2 cellular contexts compared by ENCODE assay signal in the genomic region with DNA sequence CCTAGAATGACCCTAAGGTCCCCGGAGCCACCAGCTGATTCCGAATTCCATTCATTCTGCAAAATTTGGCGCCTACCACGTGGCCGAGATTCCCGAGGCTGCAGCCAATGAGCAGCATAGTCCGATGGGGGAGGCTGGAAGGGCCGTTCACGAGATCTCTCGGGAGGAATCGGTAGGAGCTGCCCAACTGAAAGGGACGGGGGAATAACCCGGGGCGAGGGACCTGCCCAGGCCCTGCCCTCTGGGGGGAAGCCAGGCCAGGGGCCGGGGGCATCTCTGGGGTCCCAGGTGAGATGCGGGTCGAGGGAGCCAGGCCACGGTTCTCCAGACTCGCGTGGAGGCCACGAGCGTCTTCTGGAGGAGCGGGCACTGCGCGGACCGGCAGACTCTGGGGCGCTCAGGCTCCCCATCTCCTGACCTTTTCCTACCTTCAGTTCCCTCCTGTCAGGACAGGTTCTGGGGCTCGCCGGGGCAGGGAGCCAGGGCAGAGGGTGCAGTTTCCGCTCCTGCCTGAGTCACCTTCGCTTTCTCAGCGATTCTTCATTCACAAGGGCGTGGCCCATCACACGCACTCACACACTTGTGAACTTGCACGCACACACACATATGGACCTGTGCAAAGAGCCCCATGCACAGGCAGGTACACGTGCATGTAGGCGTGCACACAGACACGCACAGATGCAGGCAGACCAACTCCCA.
TF ChIP-seq lines count a peak whose summit lies in the region.

No MANE protein-coding gene starts in this region.

TF ChIP-seq in HCT116, 20 proteins besides CTCF, POLR2A, EP300 and RAD21:
- TF ChIP-seq POLR2AphosphoS5 (IDR thresholded peaks at IDR 0.05; ENCODE audit: low read depth, low read length) = peak; percentile 37; the same call in 1 of the 2 replicates
- TF ChIP-seq, protein P1, sequence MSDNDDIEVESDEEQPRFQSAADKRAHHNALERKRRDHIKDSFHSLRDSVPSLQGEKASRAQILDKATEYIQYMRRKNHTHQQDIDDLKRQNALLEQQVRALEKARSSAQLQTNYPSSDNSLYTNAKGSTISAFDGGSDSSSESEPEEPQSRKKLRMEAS (IDR thresholded peaks at IDR 0.05) = no peak

TF ChIP-seq in GM12878, 131 proteins besides CTCF, POLR2A, EP300 and RAD21:
- TF ChIP-seq, protein P2, sequence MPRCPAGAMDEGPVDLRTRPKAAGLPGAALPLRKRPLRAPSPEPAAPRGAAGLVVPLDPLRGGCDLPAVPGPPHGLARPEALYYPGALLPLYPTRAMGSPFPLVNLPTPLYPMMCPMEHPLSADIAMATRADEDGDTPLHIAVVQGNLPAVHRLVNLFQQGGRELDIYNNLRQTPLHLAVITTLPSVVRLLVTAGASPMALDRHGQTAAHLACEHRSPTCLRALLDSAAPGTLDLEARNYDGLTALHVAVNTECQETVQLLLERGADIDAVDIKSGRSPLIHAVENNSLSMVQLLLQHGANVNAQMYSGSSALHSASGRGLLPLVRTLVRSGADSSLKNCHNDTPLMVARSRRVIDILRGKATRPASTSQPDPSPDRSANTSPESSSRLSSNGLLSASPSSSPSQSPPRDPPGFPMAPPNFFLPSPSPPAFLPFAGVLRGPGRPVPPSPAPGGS (IDR thresholded peaks at IDR 0.05; ENCODE audit: borderline replicate concordance, insufficient read depth, low read depth, low read length, poor library complexity, severe bottlenecking) = peak; percentile 63
- TF ChIP-seq MYB (IDR thresholded peaks at IDR 0.05; ENCODE audit: borderline replicate concordance, low read depth, low read length) = no peak
- TF ChIP-seq POLR2AphosphoS5 (IDR thresholded peaks at IDR 0.05; ENCODE audit: low read length) = peak; percentile 73; the same call in 1 of the 2 replicates
- no peak for TF ChIP-seq TCF3 (IDR thresholded peaks at IDR 0.05; ENCODE audit: borderline replicate concordance, insufficient read depth, low read depth, low read length)
- TF ChIP-seq, protein P3, sequence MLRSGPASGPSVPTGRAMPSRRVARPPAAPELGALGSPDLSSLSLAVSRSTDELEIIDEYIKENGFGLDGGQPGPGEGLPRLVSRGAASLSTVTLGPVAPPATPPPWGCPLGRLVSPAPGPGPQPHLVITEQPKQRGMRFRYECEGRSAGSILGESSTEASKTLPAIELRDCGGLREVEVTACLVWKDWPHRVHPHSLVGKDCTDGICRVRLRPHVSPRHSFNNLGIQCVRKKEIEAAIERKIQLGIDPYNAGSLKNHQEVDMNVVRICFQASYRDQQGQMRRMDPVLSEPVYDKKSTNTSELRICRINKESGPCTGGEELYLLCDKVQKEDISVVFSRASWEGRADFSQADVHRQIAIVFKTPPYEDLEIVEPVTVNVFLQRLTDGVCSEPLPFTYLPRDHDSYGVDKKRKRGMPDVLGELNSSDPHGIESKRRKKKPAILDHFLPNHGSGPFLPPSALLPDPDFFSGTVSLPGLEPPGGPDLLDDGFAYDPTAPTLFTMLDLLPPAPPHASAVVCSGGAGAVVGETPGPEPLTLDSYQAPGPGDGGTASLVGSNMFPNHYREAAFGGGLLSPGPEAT (IDR thresholded peaks at IDR 0.05; ENCODE audit: low read depth) = no peak
- no peak for TF ChIP-seq RCOR1 (conservative IDR thresholded peaks at IDR 0.05; ENCODE audit: low read depth, low read length)
- TF ChIP-seq IRF5 (IDR thresholded peaks at IDR 0.05; ENCODE audit: borderline replicate concordance) = no peak
- TF ChIP-seq, protein P4, sequence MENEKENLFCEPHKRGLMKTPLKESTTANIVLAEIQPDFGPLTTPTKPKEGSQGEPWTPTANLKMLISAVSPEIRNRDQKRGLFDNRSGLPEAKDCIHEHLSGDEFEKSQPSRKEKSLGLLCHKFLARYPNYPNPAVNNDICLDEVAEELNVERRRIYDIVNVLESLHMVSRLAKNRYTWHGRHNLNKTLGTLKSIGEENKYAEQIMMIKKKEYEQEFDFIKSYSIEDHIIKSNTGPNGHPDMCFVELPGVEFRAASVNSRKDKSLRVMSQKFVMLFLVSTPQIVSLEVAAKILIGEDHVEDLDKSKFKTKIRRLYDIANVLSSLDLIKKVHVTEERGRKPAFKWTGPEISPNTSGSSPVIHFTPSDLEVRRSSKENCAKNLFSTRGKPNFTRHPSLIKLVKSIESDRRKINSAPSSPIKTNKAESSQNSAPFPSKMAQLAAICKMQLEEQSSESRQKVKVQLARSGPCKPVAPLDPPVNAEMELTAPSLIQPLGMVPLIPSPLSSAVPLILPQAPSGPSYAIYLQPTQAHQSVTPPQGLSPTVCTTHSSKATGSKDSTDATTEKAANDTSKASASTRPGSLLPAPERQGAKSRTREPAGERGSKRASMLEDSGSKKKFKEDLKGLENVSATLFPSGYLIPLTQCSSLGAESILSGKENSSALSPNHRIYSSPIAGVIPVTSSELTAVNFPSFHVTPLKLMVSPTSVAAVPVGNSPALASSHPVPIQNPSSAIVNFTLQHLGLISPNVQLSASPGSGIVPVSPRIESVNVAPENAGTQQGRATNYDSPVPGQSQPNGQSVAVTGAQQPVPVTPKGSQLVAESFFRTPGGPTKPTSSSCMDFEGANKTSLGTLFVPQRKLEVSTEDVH (IDR thresholded peaks at IDR 0.05; ENCODE audit: low read depth, partially characterized antibody) = no peak
- TF ChIP-seq, protein P5, sequence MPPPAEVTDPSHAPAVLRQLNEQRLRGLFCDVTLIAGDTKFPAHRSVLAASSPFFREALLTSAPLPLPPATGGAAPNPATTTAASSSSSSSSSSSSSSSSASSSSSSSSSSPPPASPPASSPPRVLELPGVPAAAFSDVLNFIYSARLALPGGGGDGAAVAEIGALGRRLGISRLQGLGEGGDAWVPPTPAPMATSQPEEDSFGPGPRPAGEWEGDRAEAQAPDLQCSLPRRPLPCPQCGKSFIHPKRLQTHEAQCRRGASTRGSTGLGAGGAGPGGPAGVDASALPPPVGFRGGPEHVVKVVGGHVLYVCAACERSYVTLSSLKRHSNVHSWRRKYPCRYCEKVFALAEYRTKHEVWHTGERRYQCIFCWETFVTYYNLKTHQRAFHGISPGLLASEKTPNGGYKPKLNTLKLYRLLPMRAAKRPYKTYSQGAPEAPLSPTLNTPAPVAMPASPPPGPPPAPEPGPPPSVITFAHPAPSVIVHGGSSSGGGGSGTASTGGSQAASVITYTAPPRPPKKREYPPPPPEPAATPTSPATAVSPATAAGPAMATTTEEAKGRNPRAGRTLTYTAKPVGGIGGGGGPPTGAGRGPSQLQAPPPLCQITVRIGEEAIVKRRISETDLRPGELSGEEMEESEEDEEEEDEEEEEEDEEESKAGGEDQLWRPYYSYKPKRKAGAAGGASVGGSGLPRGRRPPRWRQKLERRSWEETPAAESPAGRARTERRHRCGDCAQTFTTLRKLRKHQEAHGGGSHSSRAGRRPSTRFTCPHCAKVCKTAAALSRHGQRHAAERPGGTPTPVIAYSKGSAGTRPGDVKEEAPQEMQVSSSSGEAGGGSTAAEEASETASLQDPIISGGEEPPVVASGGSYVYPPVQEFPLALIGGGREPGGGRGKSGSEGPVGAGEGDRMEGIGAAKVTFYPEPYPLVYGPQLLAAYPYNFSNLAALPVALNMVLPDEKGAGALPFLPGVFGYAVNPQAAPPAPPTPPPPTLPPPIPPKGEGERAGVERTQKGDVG (CRISPR knock-in tag; IDR thresholded peaks at IDR 0.05) = no peak
- TF ChIP-seq MLLT1 (IDR thresholded peaks at IDR 0.05) = no peak
- TF ChIP-seq TARDBP (IDR thresholded peaks at IDR 0.05; ENCODE audit: borderline replicate concordance) = no peak
- no peak for TF ChIP-seq RUNX3 (IDR thresholded peaks at IDR 0.05; ENCODE audit: low read length)
- TF ChIP-seq MTA3 (IDR thresholded peaks at IDR 0.05; ENCODE audit: borderline replicate concordance, low read length) = peak; percentile 42; the same call in 1 of the 2 replicates
- no peak for TF ChIP-seq SMC3 (IDR thresholded peaks at IDR 0.05; ENCODE audit: borderline replicate concordance, low read length)
- no peak for TF ChIP-seq FOXK2 (IDR thresholded peaks at IDR 0.05)
